21 cellular contexts compared by ENCODE assay signal in the genomic region with DNA sequence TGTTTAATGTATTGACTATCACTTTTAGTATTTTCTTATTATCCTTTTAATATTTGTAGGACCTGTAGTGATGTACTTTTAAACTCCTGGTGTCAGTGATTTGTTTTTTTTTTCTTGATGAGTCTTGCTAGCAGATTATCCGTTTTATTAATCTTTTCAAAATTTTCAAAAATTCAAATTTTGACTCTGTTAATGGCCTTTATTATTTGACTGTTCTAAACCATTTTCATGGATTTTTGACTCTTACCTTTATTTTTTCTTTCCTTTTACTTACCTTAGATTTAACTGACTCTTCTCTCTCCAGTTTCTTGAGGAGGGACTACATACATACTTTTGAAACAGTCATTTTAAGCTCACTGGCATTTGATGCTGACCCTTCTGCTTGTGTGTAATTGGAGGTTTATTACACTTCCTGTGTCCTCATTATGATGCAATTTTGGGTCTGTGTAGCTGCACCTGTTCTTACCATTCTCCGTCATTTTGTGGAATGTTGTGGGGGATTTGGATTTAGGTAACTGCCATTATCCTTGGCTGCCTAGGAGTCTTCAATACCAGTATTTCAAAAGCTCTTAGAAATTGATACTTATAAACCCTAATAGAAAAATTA. TPM values are rescaled to one million over a fixed set of nuclear protein-coding genes. Genes with fewer than 3 reads are reported as not detected.
DNase-seq lines count a peak whose midpoint lies in the region; ATAC-seq, FAIRE-seq and TF ChIP-seq lines count a peak whose summit lies in the region.
"Had no signal": no experiment of that assay in that cellular context is flagged by ENCODE, and none has a peak within 500 bp of the region (broad histone marks: within the 10 kb centered on the region; RNA-seq: fewer than 3 reads in every experiment).

No MANE protein-coding gene starts in this region.

- no peak overlapping the region for H3K27ac ChIP-seq in K562 (ENCODE audit: extremely low read depth, low read depth, low read length)
- H3K27ac ChIP-seq: brain microvascular endothelial cell, right lobe of liver, tibial nerve, VCaP had no signal

- H3K4me1 ChIP-seq in K562 (replicated peaks in 1 of 2; ENCODE audit: control insufficient read depth in 2 of 2, insufficient read depth in 2 of 2, low read length in 2 of 2), result peaks cover 13 to 21% of the 10 kb centered on the region in 2 experiments
- H3K4me1 ChIP-seq: right lobe of liver had no signal

- peaks cover 23 to 28% of the 10 kb centered on the region in 2 experiments for H3K27me3 ChIP-seq in K562 (ENCODE audit: control insufficient read depth in 2 of 2, insufficient read depth in 2 of 2, low read length in 2 of 2)
- H3K27me3 ChIP-seq: brain microvascular endothelial cell, right lobe of liver had no signal

- H2AFZ ChIP-seq in K562 (ENCODE audit: low read depth, low read length), result no peak overlapping the region

- TF ChIP-seq EP300 in K562 (IDR thresholded peaks at IDR 0.05; ENCODE audit: low read length), result no peak

- intact Hi-C loops in K562 (cut with micrococcal nuclease), result no loop called here
- intact Hi-C loops in Right ventricle myocardium inferior (cut with DNase I), result no loop called here

- H3K4me3 ChIP-seq in K562, result no peak overlapping the region
- H3K4me3 ChIP-seq: right lobe of liver, tibial nerve had no signal

- no peak overlapping the region for H3K9ac ChIP-seq in K562 (ENCODE audit: insufficient read depth in 1 of 2, low read depth in 2 of 2, low read length in 2 of 2)

- H3K36me3 ChIP-seq in K562 (ENCODE audit: control insufficient read depth, insufficient read depth, low read length), result no peaks in the 10 kb centered on the region
- H3K36me3 ChIP-seq: brain microvascular endothelial cell, right lobe of liver, tibial nerve had no signal

- POLR2A ChIA-PET in K562 (lab: Yijun Ruan, JAX), result no interaction called here

- no peaks in the 10 kb centered on the region for H3K79me2 ChIP-seq in K562 (ENCODE audit: control insufficient read depth, insufficient read depth, low read length)

- no peak overlapping the region for H3K4me2 ChIP-seq in K562 (ENCODE audit: insufficient read depth, low read length)

- ATAC-seq in K562 (no peak), HG02885 (IDR thresholded peaks at IDR 0.05; ENCODE audit: poor library complexity, unreplicated experiment) (no peak), Right ventricle myocardium inferior (no peak)
- ATAC-seq: CD8-positive, alpha-beta T cell; naive thymus-derived CD4-positive, alpha-beta T cell; right lobe of liver had no signal

- TF ChIP-seq CTCF in K562 (IDR thresholded peaks at IDR 0.05 in 2 of 3, conservative IDR thresholded peaks at IDR 0.05 in 1 of 3; ENCODE audit: insufficient read depth in 2 of 3, low read depth in 1 of 3, low read length in 3 of 3), result no peak

- no peaks in the 10 kb centered on the region for H3K9me1 ChIP-seq in K562 (ENCODE audit: control insufficient read depth, insufficient read depth, low read length)

- H4K20me1 ChIP-seq in K562 (replicated peaks; ENCODE audit: control insufficient read depth, insufficient read depth, low read length), result no peaks in the 10 kb centered on the region

- BruUV-seq in K562 (replicated peaks; lab: Mats Ljungman, UMichigan), result no TSS peak

- peak; percentile 45 for DNase-seq in DMS153 treated with DMSO at 0.1 percent for 48 hours (lab: John Stamatoyannopoulos, UW; ENCODE audit: unreplicated experiment)
- peak; percentile 47 for DNase-seq in MV-4-11 (lab: John Stamatoyannopoulos, UW)
- DNase-seq in RCC 7860 (ENCODE audit: low spot score), result peak; percentile 17
- DNase-seq in K562 (ENCODE audit: extremely low read depth in 1 of 4, low spot score in 3 of 4), result no peak
- no peak for DNase-seq in effector CD4-positive, alpha-beta T cell
- no peak for DNase-seq in Right ventricle myocardium inferior (ENCODE audit: missing footprints)
- DNase-seq: activated CD4-positive, alpha-beta T cell treated with anti-CD3 and anti-CD28 coated beads, Interleukin-2, amount 50 U/mL, for 4 hours; brain microvascular endothelial cell; CD8-positive, alpha-beta T cell; cortex of kidney; DND-41; kidney glomerular epithelial cell; mesenchymal stem cell; NCI-H1436; right lobe of liver; stimulated activated naive B cell treated with anti-CD40 and anti-IgM and Interleukin-4, amounts not matched to agents 10 μg/mL and 1 μg/mL and 100 μg/mL, for 72 hours; T-helper 1 cell had no signal

- TF ChIP-seq POLR2A in K562 (conservative IDR thresholded peaks at IDR 0.05), result no peak

- in situ Hi-C loops in K562 (cut with MboI), result no loop called here

- no peaks in the 10 kb centered on the region for H3K9me3 ChIP-seq in K562 (replicated peaks; ENCODE audit: control insufficient read depth, insufficient read depth, low read depth, low read length)
- H3K9me3 ChIP-seq: right lobe of liver, tibial nerve had no signal

- FAIRE-seq in RCC 7860 (lab: Jason Lieb, UNC), result no peak
- no peak for FAIRE-seq in K562 (lab: Jason Lieb, UNC)

- TF ChIP-seq RAD21 in K562 (CRISPR knock-in tag; conservative IDR thresholded peaks at IDR 0.05 in 1 of 2, IDR thresholded peaks at IDR 0.05 in 1 of 2), result no peak

- 9% methylated on average over 2 of the region's 2 CpGs for WGBS in K562 (ENCODE audit: insufficient coverage, low coverage, missing lambda C conversion rate)

- CTCF ChIA-PET in K562 (lab: Yijun Ruan, JAX; ENCODE audit: low intra/inter-chr PET ratio), result no interaction called here

TF ChIP-seq in K562, 482 proteins besides CTCF, POLR2A, EP300 and RAD21 (continues in another document):
- TF ChIP-seq SIN3B (IDR thresholded peaks at IDR 0.05; ENCODE audit: low read depth) (no peak), MTA1 (IDR thresholded peaks at IDR 0.05; ENCODE audit: borderline replicate concordance) (no peak), CEBPG (CRISPR knock-in tag; IDR thresholded peaks at IDR 0.05) (0 out of 2 replicates have a peak, but pooled peaks have one; percentile 39), CEBPG (tag; conservative IDR thresholded peaks at IDR 0.05 in 1 of 2, IDR thresholded peaks at IDR 0.05 in 1 of 2) (peak; percentile 53 to 61; a peak in 3 of 4 replicates), CEBPB (tag; IDR thresholded peaks at IDR 0.05) (peak; percentile 61), HDAC1 (IDR thresholded peaks at IDR 0.05) (no peak), KLF1 (tag; IDR thresholded peaks at IDR 0.05) (no peak), RHOXF2B (CRISPR knock-in tag; conservative IDR thresholded peaks at IDR 0.05) (no peak), ZNF431 (CRISPR knock-in tag; IDR thresholded peaks at IDR 0.05) (no peak), HDAC6 (IDR thresholded peaks at IDR 0.05; ENCODE audit: low read depth, low read length) (no peak)
- TF ChIP-seq, protein P1, sequence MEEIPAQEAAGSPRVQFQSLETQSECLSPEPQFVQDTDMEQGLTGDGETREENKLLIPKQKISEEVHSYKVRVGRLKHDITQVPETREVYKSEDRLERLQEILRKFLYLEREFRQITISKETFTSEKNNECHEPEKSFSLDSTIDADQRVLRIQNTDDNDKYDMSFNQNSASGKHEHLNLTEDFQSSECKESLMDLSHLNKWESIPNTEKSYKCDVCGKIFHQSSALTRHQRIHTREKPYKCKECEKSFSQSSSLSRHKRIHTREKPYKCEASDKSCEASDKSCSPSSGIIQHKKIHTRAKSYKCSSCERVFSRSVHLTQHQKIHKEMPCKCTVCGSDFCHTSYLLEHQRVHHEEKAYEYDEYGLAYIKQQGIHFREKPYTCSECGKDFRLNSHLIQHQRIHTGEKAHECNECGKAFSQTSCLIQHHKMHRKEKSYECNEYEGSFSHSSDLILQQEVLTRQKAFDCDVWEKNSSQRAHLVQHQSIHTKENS (CRISPR knock-in tag; IDR thresholded peaks at IDR 0.05), result no peak
- TF ChIP-seq, protein P2, sequence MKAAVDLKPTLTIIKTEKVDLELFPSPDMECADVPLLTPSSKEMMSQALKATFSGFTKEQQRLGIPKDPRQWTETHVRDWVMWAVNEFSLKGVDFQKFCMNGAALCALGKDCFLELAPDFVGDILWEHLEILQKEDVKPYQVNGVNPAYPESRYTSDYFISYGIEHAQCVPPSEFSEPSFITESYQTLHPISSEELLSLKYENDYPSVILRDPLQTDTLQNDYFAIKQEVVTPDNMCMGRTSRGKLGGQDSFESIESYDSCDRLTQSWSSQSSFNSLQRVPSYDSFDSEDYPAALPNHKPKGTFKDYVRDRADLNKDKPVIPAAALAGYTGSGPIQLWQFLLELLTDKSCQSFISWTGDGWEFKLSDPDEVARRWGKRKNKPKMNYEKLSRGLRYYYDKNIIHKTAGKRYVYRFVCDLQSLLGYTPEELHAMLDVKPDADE (conservative IDR thresholded peaks at IDR 0.05; ENCODE audit: control insufficient read depth, low read depth, low read length), result no peak
- TF ChIP-seq, protein P3, sequence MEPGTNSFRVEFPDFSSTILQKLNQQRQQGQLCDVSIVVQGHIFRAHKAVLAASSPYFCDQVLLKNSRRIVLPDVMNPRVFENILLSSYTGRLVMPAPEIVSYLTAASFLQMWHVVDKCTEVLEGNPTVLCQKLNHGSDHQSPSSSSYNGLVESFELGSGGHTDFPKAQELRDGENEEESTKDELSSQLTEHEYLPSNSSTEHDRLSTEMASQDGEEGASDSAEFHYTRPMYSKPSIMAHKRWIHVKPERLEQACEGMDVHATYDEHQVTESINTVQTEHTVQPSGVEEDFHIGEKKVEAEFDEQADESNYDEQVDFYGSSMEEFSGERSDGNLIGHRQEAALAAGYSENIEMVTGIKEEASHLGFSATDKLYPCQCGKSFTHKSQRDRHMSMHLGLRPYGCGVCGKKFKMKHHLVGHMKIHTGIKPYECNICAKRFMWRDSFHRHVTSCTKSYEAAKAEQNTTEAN (CRISPR knock-in tag; IDR thresholded peaks at IDR 0.05), result no peak

RNA-seq across cellular contexts. Expression of a gene that starts 32.0 kb away (rescaled TPM):
- 103 and 177 TPM in 2 replicates for total RNA-seq in K562 (2011; cell fraction: chromatin; rRNA removed; ENCODE audit: low replicate concordance)
- total RNA-seq in K562 (2011; cell fraction: nucleolus; rRNA removed), result 66.8 and 69.0 TPM in 2 replicates
- 75.2 and 79.0 TPM in 2 replicates for total RNA-seq in K562 (2011; cell fraction: nucleoplasm; rRNA removed)
- total RNA-seq in K562 (2014; rRNA removed) (22.4 and 27.5 TPM in 2 replicates), K562 (2014; rRNA removed; fragmentation: Illumina TruSeq; extraction: Trizol) (13.9 and 16.5 TPM in 2 replicates), K562 (2015; rRNA removed; fragmentation: Illumina TruSeq; extraction: Trizol) (22.4 and 22.9 TPM in 2 replicates), K562 (2021) (41.0 and 41.9 TPM in 2 replicates), Right ventricle myocardium inferior (47.3 TPM)
- polyA plus RNA-seq in K562 (2011; rRNA removed) (15.5 and 18.8 TPM in 2 replicates), K562 (2014; fragmentation: Illumina TruSeq; extraction: Trizol) (22.9 and 25.8 TPM in 2 replicates), K562 (2014; fragmentation: Nextera tagmentation; extraction: Ambion mirVana) (1 to 10 TPM; 1.4 to 3.7 TPM), K562 (2014; rRNA removed) (25.6 and 26.4 TPM in 2 replicates)
- 12.0 and 15.7 TPM in 2 replicates for polyA plus RNA-seq in K562 (2011; cell fraction: cytosol; rRNA removed)
- polyA plus RNA-seq in K562 (2011; cell fraction: nucleus; rRNA removed), result 37.6 and 54.4 TPM in 2 replicates
- 34.5 and 78.0 TPM in 2 replicates for polyA plus RNA-seq in K562 (2012)
- polyA minus RNA-seq in K562 (2011; rRNA and poly(A)+ RNA removed), result 13.4 and 17.1 TPM in 2 replicates
- 14.6 and 14.7 TPM in 2 replicates for polyA minus RNA-seq in K562 (2011; cell fraction: cytosol; rRNA and poly(A)+ RNA removed)
- polyA minus RNA-seq in K562 (2011; cell fraction: nucleus; rRNA and poly(A)+ RNA removed), result 18.3 and 25.2 TPM in 2 replicates

Comparison
In these comparisons a context has a peak if more than half of its experiments do, and no peak if none do; other contexts are left out.
1. DNase-seq: peak in DMS153 treated with DMSO at 0.1 percent for 48 hours (single experiment), MV-4-11 (single experiment) and RCC 7860 (single experiment); none in K562 (0 of 4), effector CD4-positive, alpha-beta T cell (single experiment) and Right ventricle myocardium inferior (single experiment).